ENCODE assay signal across 9 cellular contexts in genomic region chr4:164768516-164768915, GRCh38.
DNase-seq lines count a peak whose midpoint lies in the region; ATAC-seq and TF ChIP-seq lines count a peak whose summit lies in the region.
"Had no signal": no experiment of that assay in that cellular context is flagged by ENCODE, and none has a peak within 500 bp of the region (broad histone marks: within the 10 kb centered on the region; RNA-seq: fewer than 3 reads in every experiment).

No MANE protein-coding gene starts in this region.

- H3K36me3 Mint-ChIP-seq in nephron progenitor cell (ENCODE audit: low read depth): no peaks in the 10 kb centered on the region
- H3K36me3 Mint-ChIP-seq: activated naive CD8-positive, alpha-beta T cell had no signal

- in situ Hi-C loops in GM13977 (cut with MboI; ENCODE audit: low pct_unique_long_range_greater_than_20kb, low sequenced_read_pairs, unreplicated experiment): loop anchor here (25.0 kb wide), 1 partner anchor 694 kb away; no protein-coding TSS in a partner anchor

- peak; percentile 70 for ATAC-seq in HG03354 (IDR thresholded peaks at IDR 0.05; ENCODE audit: poor library complexity, severe bottlenecking, unreplicated experiment)

- H3K9me3 Mint-ChIP-seq in nephron progenitor cell: peaks cover 9% of the 10 kb centered on the region

- TF ChIP-seq CTCF in GM13977 (IDR thresholded peaks at IDR 0.05; ENCODE audit: extremely low read depth, insufficient read depth, missing control alignments) (peak; percentile 41), VCaP (conservative IDR thresholded peaks at IDR 0.05) (peak; percentile 75), nephron progenitor cell (IDR thresholded peaks at IDR 0.05) (peak; percentile 45)

- H3K27me3 Mint-ChIP-seq in nephron progenitor cell (ENCODE audit: low read depth, poor library complexity): peaks cover 9% of the 10 kb centered on the region

- no peak overlapping the region for H3K4me3 Mint-ChIP-seq in nephron progenitor cell
- H3K4me3 Mint-ChIP-seq: activated naive CD8-positive, alpha-beta T cell had no signal

- H3K27ac Mint-ChIP-seq in nephron progenitor cell: no peak overlapping the region
- H3K27ac Mint-ChIP-seq: activated naive CD8-positive, alpha-beta T cell had no signal

- H3K4me1 Mint-ChIP-seq in nephron progenitor cell: peaks cover 41% of the 10 kb centered on the region

- DNase-seq in GM13977 (ENCODE audit: low spot score) (no peak), nephron progenitor cell (no peak), GDM1 (lab: John Stamatoyannopoulos, UW) (no peak)
- no peak for DNase-seq in activated naive CD4-positive, alpha-beta T cell treated with Interleukin-2 at 50 U/mL for 16 hours
- DNase-seq in stimulated activated CD4-positive, alpha-beta T cell treated with anti-CD3 and anti-CD28 coated beads, Interleukin-12 subunit alpha, Interleukin-12 subunit beta, amount 100 ng/mL, for 4 hours: no peak
- DNase-seq: kidney had no signal

- no peak overlapping the region; the same call in 1 of the 2 replicates for H3K27ac ChIP-seq in VCaP
